Comparison of ENCODE assay signal across 11 cellular contexts in genomic region chr2:9779572-9780264, GRCh38.
DNase-seq lines count a peak whose midpoint lies in the region; ATAC-seq, FAIRE-seq and TF ChIP-seq lines count a peak whose summit lies in the region.
"Had no signal": no experiment of that assay in that cellular context is flagged by ENCODE, and none has a peak within 500 bp of the region (broad histone marks: within the 10 kb centered on the region; RNA-seq: fewer than 3 reads in every experiment).

No MANE protein-coding gene starts in this region.

- peaks cover 60% of the 10 kb centered on the region for H3K4me1 Mint-ChIP-seq in stimulated activated naive CD8-positive, alpha-beta T cell treated with anti-CD3 and anti-CD28 coated beads, Interleukin-15, amount 100 ng/mL, for 72 hours

- no peak for TF ChIP-seq CTCF in GM12878 (IDR thresholded peaks at IDR 0.05 in 2 of 3, conservative IDR thresholded peaks at IDR 0.05 in 1 of 3; ENCODE audit: control insufficient read depth in 2 of 3, extremely low read depth in 1 of 3, insufficient read depth in 1 of 3, low read depth in 3 of 3, low read length in 3 of 3)

- no peaks in the 10 kb centered on the region for H3K9me3 Mint-ChIP-seq in stimulated activated naive CD8-positive, alpha-beta T cell treated with anti-CD3 and anti-CD28 coated beads, Interleukin-15, amount 100 ng/mL, for 72 hours

- in situ Hi-C loops in GM12878 (cut with MboI), result no loop called here

- H2AFZ ChIP-seq in GM12878 (ENCODE audit: control insufficient read depth, low read depth, low read length), result no peak overlapping the region; the same call in 1 of the 2 replicates

- no peak for TF ChIP-seq RAD21 in GM12878 (IDR thresholded peaks at IDR 0.05; ENCODE audit: insufficient read depth, low read depth, low read length)

- SMC1A ChIA-PET in GM12878 (lab: Charles Lee; ENCODE audit: uncharacterized antibody, unreplicated experiment), result interaction anchor here (1.0 kb wide), 1 partner anchor 10 kb away, joined by 4 read pairs; no protein-coding TSS in a partner anchor

- H3K4me3 ChIP-seq in GM12878, result no peak overlapping the region
- H3K4me3 ChIP-seq: spleen, tibial nerve had no signal

- H3K9me3 ChIP-seq in GM12878 (replicated peaks; ENCODE audit: control insufficient read depth, insufficient read depth, low read length), result no peaks in the 10 kb centered on the region; the same call in 2 of the 3 replicates
- H3K9me3 ChIP-seq: spleen, tibial nerve had no signal

- H3K27me3 Mint-ChIP-seq in stimulated activated naive CD8-positive, alpha-beta T cell treated with anti-CD3 and anti-CD28 coated beads, Interleukin-15, amount 100 ng/mL, for 72 hours, result peaks cover 10% of the 10 kb centered on the region

- FAIRE-seq in GM12878 (lab: Jason Lieb, UNC), result no peak
- FAIRE-seq: RCC 7860 had no signal

- POLR2A ChIA-PET in GM12878 (lab: Charles Lee), result no interaction called here

- RAD21 ChIA-PET in GM12878 (lab: Charles Lee; ENCODE audit: unreplicated experiment), result no interaction called here

- ATAC-seq in Right ventricle myocardium superior (ENCODE audit: poor library complexity) (no peak), left cardiac atrium (no peak), GM12878 (peak; percentile 52)
- peak; percentile 73 for ATAC-seq in stimulated activated naive CD8-positive, alpha-beta T cell treated with anti-CD3 and anti-CD28 coated beads, Interleukin-15, amount 100 ng/mL, for 72 hours

- CTCF ChIA-PET in GM12878 (lab: Yijun Ruan, JAX), result interaction anchor here (0.6 to 1.2 kb wide), 3 partner anchors 10 to 267 kb away, joined by 3 to 7 read pairs (median 4); no protein-coding TSS in a partner anchor

- H3K27ac Mint-ChIP-seq in stimulated activated naive CD8-positive, alpha-beta T cell treated with anti-CD3 and anti-CD28 coated beads, Interleukin-15, amount 100 ng/mL, for 72 hours, result peak overlapping the region in 1 of 2 donors; percentile 16

- WGBS in GM12878 (ENCODE audit: insufficient coverage, insufficient replicate concordance, low lambda C conversion rate, missing lambda C conversion rate), result 38% methylated on average over 14 of the region's 14 CpGs

- no peaks in the 10 kb centered on the region for H3K36me3 ChIP-seq in GM12878 (ENCODE audit: control insufficient read depth in 2 of 2, insufficient read depth in 2 of 2, low read length in 1 of 2)
- H3K36me3 ChIP-seq: spleen, tibial nerve had no signal

- peak overlapping the region; percentile 27 to 61 for H3K4me3 Mint-ChIP-seq in stimulated activated naive CD8-positive, alpha-beta T cell treated with anti-CD3 and anti-CD28 coated beads, Interleukin-15, amount 100 ng/mL, for 72 hours

- 0 out of 2 replicates have a peak overlapping the region, but pooled peaks have one; percentile 27 for H3K27ac ChIP-seq in GM12878 (ENCODE audit: control insufficient read depth, insufficient read depth)
- H3K27ac ChIP-seq: tibial nerve had no signal

- intact Hi-C loops in Right ventricle myocardium superior (cut with DNase I) (no loop called here), left cardiac atrium (cut with DNase I) (no loop called here), GM12878 (cut with micrococcal nuclease; ENCODE audit: unreplicated experiment) (no loop called here)

- DNase-seq in Right ventricle myocardium superior (peak; percentile 25), left cardiac atrium (no peak), T-helper 2 cell (peak in 4 of 5 experiments; percentile 30 to 94 (median 52)), GM12878 (ENCODE audit: low read depth, low spot score) (no peak), NCI-H1436 treated with DMSO at 0.1 percent for 48 hours (lab: John Stamatoyannopoulos, UW) (no peak), NCI-H748 treated with DMSO at 0.1 percent for 48 hours (lab: John Stamatoyannopoulos, UW) (no peak), foreskin melanocyte (no peak)
- peak; percentile 43 to 49 for DNase-seq in stimulated activated naive CD8-positive, alpha-beta T cell treated with anti-CD3 and anti-CD28 coated beads, Interleukin-15, amount 100 ng/mL, for 72 hours

- no peak for TF ChIP-seq POLR2A in GM12878 (IDR thresholded peaks at IDR 0.05; ENCODE audit: low read depth, low read length)

- peak overlapping the region; percentile 21; the same call in 1 of the 2 replicates for H3K4me2 ChIP-seq in GM12878 (ENCODE audit: control insufficient read depth, insufficient read depth)

- H4K20me1 ChIP-seq in GM12878 (ENCODE audit: control insufficient read depth, insufficient read depth), result no peaks in the 10 kb centered on the region

- no peak overlapping the region for H3K9ac ChIP-seq in GM12878 (ENCODE audit: control insufficient read depth, insufficient read depth, low read length)

- peaks cover 8% of the 10 kb centered on the region for H3K4me1 ChIP-seq in GM12878 (ENCODE audit: control insufficient read depth, insufficient read depth, low read length)

- TF ChIP-seq EP300 in GM12878 (IDR thresholded peaks at IDR 0.05; ENCODE audit: borderline replicate concordance in 1 of 2, control insufficient read depth in 1 of 2, low read depth in 2 of 2, low read length in 2 of 2), result no peak

- no TSS peak for BruUV-seq in GM12878 (replicated peaks; lab: Mats Ljungman, UMichigan)

- H3K27me3 ChIP-seq in GM12878 (replicated peaks in 1 of 2; ENCODE audit: control insufficient read depth in 2 of 2, insufficient read depth in 2 of 2, low read length in 1 of 2), result no peaks in the 10 kb centered on the region
- H3K27me3 ChIP-seq: spleen, tibial nerve had no signal

- no peaks in the 10 kb centered on the region for H3K79me2 ChIP-seq in GM12878 (ENCODE audit: control insufficient read depth, insufficient read depth, low read length)

TF ChIP-seq in GM12878, 131 proteins besides CTCF, POLR2A, EP300 and RAD21:
- TF ChIP-seq, protein P1, sequence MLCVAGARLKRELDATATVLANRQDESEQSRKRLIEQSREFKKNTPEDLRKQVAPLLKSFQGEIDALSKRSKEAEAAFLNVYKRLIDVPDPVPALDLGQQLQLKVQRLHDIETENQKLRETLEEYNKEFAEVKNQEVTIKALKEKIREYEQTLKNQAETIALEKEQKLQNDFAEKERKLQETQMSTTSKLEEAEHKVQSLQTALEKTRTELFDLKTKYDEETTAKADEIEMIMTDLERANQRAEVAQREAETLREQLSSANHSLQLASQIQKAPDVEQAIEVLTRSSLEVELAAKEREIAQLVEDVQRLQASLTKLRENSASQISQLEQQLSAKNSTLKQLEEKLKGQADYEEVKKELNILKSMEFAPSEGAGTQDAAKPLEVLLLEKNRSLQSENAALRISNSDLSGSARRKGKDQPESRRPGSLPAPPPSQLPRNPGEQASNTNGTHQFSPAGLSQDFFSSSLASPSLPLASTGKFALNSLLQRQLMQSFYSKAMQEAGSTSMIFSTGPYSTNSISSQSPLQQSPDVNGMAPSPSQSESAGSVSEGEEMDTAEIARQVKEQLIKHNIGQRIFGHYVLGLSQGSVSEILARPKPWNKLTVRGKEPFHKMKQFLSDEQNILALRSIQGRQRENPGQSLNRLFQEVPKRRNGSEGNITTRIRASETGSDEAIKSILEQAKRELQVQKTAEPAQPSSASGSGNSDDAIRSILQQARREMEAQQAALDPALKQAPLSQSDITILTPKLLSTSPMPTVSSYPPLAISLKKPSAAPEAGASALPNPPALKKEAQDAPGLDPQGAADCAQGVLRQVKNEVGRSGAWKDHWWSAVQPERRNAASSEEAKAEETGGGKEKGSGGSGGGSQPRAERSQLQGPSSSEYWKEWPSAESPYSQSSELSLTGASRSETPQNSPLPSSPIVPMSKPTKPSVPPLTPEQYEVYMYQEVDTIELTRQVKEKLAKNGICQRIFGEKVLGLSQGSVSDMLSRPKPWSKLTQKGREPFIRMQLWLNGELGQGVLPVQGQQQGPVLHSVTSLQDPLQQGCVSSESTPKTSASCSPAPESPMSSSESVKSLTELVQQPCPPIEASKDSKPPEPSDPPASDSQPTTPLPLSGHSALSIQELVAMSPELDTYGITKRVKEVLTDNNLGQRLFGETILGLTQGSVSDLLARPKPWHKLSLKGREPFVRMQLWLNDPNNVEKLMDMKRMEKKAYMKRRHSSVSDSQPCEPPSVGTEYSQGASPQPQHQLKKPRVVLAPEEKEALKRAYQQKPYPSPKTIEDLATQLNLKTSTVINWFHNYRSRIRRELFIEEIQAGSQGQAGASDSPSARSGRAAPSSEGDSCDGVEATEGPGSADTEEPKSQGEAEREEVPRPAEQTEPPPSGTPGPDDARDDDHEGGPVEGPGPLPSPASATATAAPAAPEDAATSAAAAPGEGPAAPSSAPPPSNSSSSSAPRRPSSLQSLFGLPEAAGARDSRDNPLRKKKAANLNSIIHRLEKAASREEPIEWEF (IDR thresholded peaks at IDR 0.05; ENCODE audit: insufficient replicate concordance, low read depth, low read length), result no peak
- TF ChIP-seq EED (IDR thresholded peaks at IDR 0.05; ENCODE audit: low read depth), result 0 out of 2 replicates have a peak, but pooled peaks have one; percentile 28

Comparison
In these comparisons a context has a peak if more than half of its experiments do, and no peak if none do; other contexts are left out.
1. DNase-seq: peak in Right ventricle myocardium superior (single experiment), T-helper 2 cell (4 of 5) and stimulated activated naive CD8-positive, alpha-beta T cell treated with anti-CD3 and anti-CD28 coated beads, Interleukin-15, amount 100 ng/mL, for 72 hours (2 of 2); none in left cardiac atrium (single experiment), GM12878 (single experiment), NCI-H1436 treated with DMSO at 0.1 percent for 48 hours (single experiment), NCI-H748 treated with DMSO at 0.1 percent for 48 hours (single experiment) and foreskin melanocyte (single experiment).
2. ATAC-seq: peak in GM12878 (single experiment) and stimulated activated naive CD8-positive, alpha-beta T cell treated with anti-CD3 and anti-CD28 coated beads, Interleukin-15, amount 100 ng/mL, for 72 hours (single experiment); none in Right ventricle myocardium superior (single experiment) and left cardiac atrium (0 of 2).